1 cellular context compared by ENCODE assay signal in genomic region chr16:4253394-4254150, GRCh38.
TF ChIP-seq lines count a peak whose summit lies in the region.

No MANE protein-coding gene starts in this region.

TF ChIP-seq in K562, 482 proteins besides CTCF, POLR2A, EP300 and RAD21 (continued from another document and continues in another):
- TF ChIP-seq MGA (IDR thresholded peaks at IDR 0.05) (no peak; the same call in none of the 2 replicates), CBX5 (IDR thresholded peaks at IDR 0.05; ENCODE audit: borderline replicate concordance, low read depth) (0 out of 2 replicates have a peak, but pooled peaks have one; percentile 44), DNMT1 (IDR thresholded peaks at IDR 0.05) (no peak), RBBP5 (IDR thresholded peaks at IDR 0.05; ENCODE audit: borderline replicate concordance, insufficient read depth, low read length, poor library complexity, severe bottlenecking) (peak; percentile 76), ZNF655 (CRISPR knock-in tag; IDR thresholded peaks at IDR 0.05) (no peak), TEAD2 (tag; IDR thresholded peaks at IDR 0.05) (no peak), NFRKB (IDR thresholded peaks at IDR 0.05; ENCODE audit: low read depth) (no peak), E2F8 (IDR thresholded peaks at IDR 0.05; ENCODE audit: low read depth, partially characterized antibody) (peak; percentile 44), ZBTB40 (IDR thresholded peaks at IDR 0.05) (peak; percentile 42), ZBTB40 (CRISPR knock-in tag; IDR thresholded peaks at IDR 0.05) (no peak), SLC30A9 (CRISPR knock-in tag; IDR thresholded peaks at IDR 0.05) (no peak), USF1 (CRISPR knock-in tag; IDR thresholded peaks at IDR 0.05) (no peak), PHF20 (IDR thresholded peaks at IDR 0.05; ENCODE audit: partially characterized antibody) (peak; percentile 32), STAT5A (IDR thresholded peaks at IDR 0.05; ENCODE audit: borderline replicate concordance, low read length) (no peak), HBP1 (CRISPR knock-in tag; IDR thresholded peaks at IDR 0.05) (no peak), CXXC5 (CRISPR knock-in tag; IDR thresholded peaks at IDR 0.05) (peak; percentile 89), SOX6 (IDR thresholded peaks at IDR 0.05) (peak; percentile 51; the same call in 1 of the 2 replicates), HMG20A (CRISPR knock-in tag; conservative IDR thresholded peaks at IDR 0.05) (no peak), MTA2 (IDR thresholded peaks at IDR 0.05; ENCODE audit: low read depth) (no peak), CBX3 (IDR thresholded peaks at IDR 0.05; ENCODE audit: borderline replicate concordance in 1 of 2, low read length in 2 of 2) (no peak; a peak in 1 of 3 replicates), JUN (IDR thresholded peaks at IDR 0.05; ENCODE audit: borderline replicate concordance, low read depth, low read length) (0 out of 2 replicates have a peak, but pooled peaks have one; percentile 19), JUN (CRISPR knock-in tag; IDR thresholded peaks at IDR 0.05; ENCODE audit: borderline replicate concordance) (no peak), SMAD1 (IDR thresholded peaks at IDR 0.05; ENCODE audit: low read depth, low read length, partially characterized antibody) (peak; percentile 28), ZNF589 (CRISPR knock-in tag; IDR thresholded peaks at IDR 0.05; ENCODE audit: low read depth) (peak; percentile 41), MYC (IDR thresholded peaks at IDR 0.05; ENCODE audit: low read depth, low read length) (peak; percentile 79), MYC (CRISPR knock-in tag; IDR thresholded peaks at IDR 0.05; ENCODE audit: borderline replicate concordance, low read depth) (no peak), BRD4 (IDR thresholded peaks at IDR 0.05) (no peak)
